17 cellular contexts compared by ENCODE assay signal in genomic region chr15:69742361-69742760, GRCh38.
DNase-seq lines count a peak whose midpoint lies in the region; ATAC-seq, FAIRE-seq and TF ChIP-seq lines count a peak whose summit lies in the region.
"Had no signal": no experiment of that assay in that cellular context is flagged by ENCODE, and none has a peak within 500 bp of the region (broad histone marks: within the 10 kb centered on the region; RNA-seq: fewer than 3 reads in every experiment).

No MANE protein-coding gene starts in this region.

- H3K9me3 Mint-ChIP-seq in astrocyte (ENCODE audit: unreplicated experiment) (peaks cover 9% of the 10 kb centered on the region), WTC11 (peaks cover 13% of the 10 kb centered on the region)

- ATAC-seq in aorta (ENCODE audit: low FRiP score) (peak; percentile 72), WTC11 (no peak)
- ATAC-seq: GM12878 had no signal

- TF ChIP-seq POLR2A in prostate gland (IDR thresholded peaks at IDR 0.05), result no peak

- no peak overlapping the region for H3K4me2 ChIP-seq in astrocyte (ENCODE audit: low read length)
- H3K4me2 ChIP-seq: BLaER1 had no signal

- H3K4me1 ChIP-seq in left ventricle myocardium inferior (no peaks in the 10 kb centered on the region), astrocyte (ENCODE audit: insufficient read depth, low read length) (no peaks in the 10 kb centered on the region), prostate gland (replicated peaks) (peaks cover 4% of the 10 kb centered on the region), aorta (ENCODE audit: control insufficient read depth in 1 of 2, insufficient read depth in 2 of 2, low read length in 2 of 2) (no peaks in the 10 kb centered on the region)
- H3K4me1 ChIP-seq: BLaER1, Caco-2 had no signal

- H3K27me3 Mint-ChIP-seq in astrocyte (ENCODE audit: low read depth, unreplicated experiment) (peaks cover 68% of the 10 kb centered on the region), WTC11 (ENCODE audit: low read depth) (no peaks in the 10 kb centered on the region; the same call in 1 of the 2 replicates)

- H3K27ac ChIP-seq in left ventricle myocardium inferior (replicated peaks), result no peak overlapping the region
- no peak overlapping the region for H3K27ac ChIP-seq in astrocyte (ENCODE audit: low read depth, low read length)
- no peak overlapping the region for H3K27ac ChIP-seq in prostate gland
- no peak overlapping the region for H3K27ac ChIP-seq in aorta (ENCODE audit: low read depth in 1 of 2, low read length in 2 of 2)
- H3K27ac ChIP-seq: 22Rv1, BLaER1 had no signal

- CTCF ChIA-PET in WTC11 (lab: Charles Lee), result interaction anchor here (1.1 kb wide), 1 partner anchor 19 kb away, joined by 5 read pairs; no protein-coding TSS in a partner anchor

- H3K4me3 ChIP-seq in left ventricle myocardium inferior (no peak overlapping the region), astrocyte (ENCODE audit: insufficient read depth, low read depth, low read length) (no peak overlapping the region), prostate gland (no peak overlapping the region), aorta (ENCODE audit: low read length in 2 of 2) (no peak overlapping the region)
- H3K4me3 ChIP-seq: BLaER1, GM12878 had no signal

- H3K36me3 Mint-ChIP-seq in astrocyte (ENCODE audit: low read depth, unreplicated experiment) (peaks cover 6% of the 10 kb centered on the region), WTC11 (peaks cover 6% of the 10 kb centered on the region; the same call in 1 of the 2 replicates)

- H3K36me3 ChIP-seq in left ventricle myocardium inferior, result no peaks in the 10 kb centered on the region
- no peaks in the 10 kb centered on the region for H3K36me3 ChIP-seq in astrocyte (ENCODE audit: insufficient read depth, low read length)
- no peaks in the 10 kb centered on the region for H3K36me3 ChIP-seq in prostate gland
- H3K36me3 ChIP-seq in aorta (ENCODE audit: control insufficient read depth in 1 of 2, insufficient read depth in 2 of 2, low read length in 1 of 2), result no peaks in the 10 kb centered on the region
- H3K36me3 ChIP-seq: BLaER1 had no signal

- DNase-seq in cardiac septum (ENCODE audit: low spot score) (peak; percentile 62), left ventricle myocardium inferior (no peak), astrocyte (ENCODE audit: low read depth) (no peak), prostate gland (ENCODE audit: low spot score) (peak; percentile 22), aorta (no peak), KBM-7 (no peak), NCI-H1092 treated with DMSO at 0.1 percent for 48 hours (lab: John Stamatoyannopoulos, UW) (no peak), WTC11 (ENCODE audit: low spot score) (no peak)
- DNase-seq: AML-193; Caco-2; CD8-positive, alpha-beta memory T cell; DMS79; HCEC 1CT had no signal

- FAIRE-seq in astrocyte (lab: Jason Lieb, UNC), result no peak
- FAIRE-seq: GM12878, GM18507 had no signal

- H3K27ac Mint-ChIP-seq in astrocyte (ENCODE audit: unreplicated experiment) (peak overlapping the region; percentile 77), WTC11 (no peak overlapping the region)

- peaks cover 100% of the 10 kb centered on the region for H3K27me3 ChIP-seq in left ventricle myocardium inferior (ENCODE audit: low read depth)
- peaks cover 17% of the 10 kb centered on the region for H3K27me3 ChIP-seq in astrocyte (ENCODE audit: insufficient read depth, low read length)
- H3K27me3 ChIP-seq in prostate gland (replicated peaks; ENCODE audit: insufficient read depth), result no peaks in the 10 kb centered on the region
- H3K27me3 ChIP-seq in aorta (ENCODE audit: control insufficient read depth in 1 of 2, insufficient read depth in 2 of 2, low read length in 1 of 2), result no peaks in the 10 kb centered on the region

- H3K9me3 ChIP-seq in left ventricle myocardium inferior (replicated peaks) (peaks cover 15% of the 10 kb centered on the region), astrocyte (ENCODE audit: insufficient read depth, low read depth, low read length) (no peaks in the 10 kb centered on the region), prostate gland (no peaks in the 10 kb centered on the region), aorta (ENCODE audit: control insufficient read depth, low read length) (peaks cover 3% of the 10 kb centered on the region)

- H4K20me1 ChIP-seq in astrocyte (ENCODE audit: insufficient read depth, low read length), result no peaks in the 10 kb centered on the region

- no peaks in the 10 kb centered on the region for H3K79me2 ChIP-seq in astrocyte (ENCODE audit: insufficient read depth, low read length)

- intact Hi-C loops in cardiac septum (cut with DNase I), result no loop called here
- intact Hi-C loops in left ventricle myocardium inferior (cut with micrococcal nuclease), result no loop called here
- intact Hi-C loops in prostate gland (cut with DNase I), result no loop called here
- intact Hi-C loops in aorta (cut with DNase I), result no loop called here

- no peak overlapping the region for H2AFZ ChIP-seq in astrocyte (ENCODE audit: low read depth, low read length)

- in situ Hi-C loops in KBM-7 (cut with MboI; ENCODE audit: low pct_unique_long_range_greater_than_20kb, low sequenced_read_pairs), result loop anchor here (25.0 kb wide), 1 partner anchor 720 kb away; no protein-coding TSS in a partner anchor

- no peak overlapping the region for H3K9ac ChIP-seq in astrocyte (ENCODE audit: low read length)
- H3K9ac ChIP-seq: BLaER1 had no signal

- TF ChIP-seq CTCF in left ventricle myocardium inferior (IDR thresholded peaks at IDR 0.05; ENCODE audit: borderline replicate concordance) (no peak), astrocyte (IDR thresholded peaks at IDR 0.05; ENCODE audit: insufficient read depth, low read depth, low read length) (no peak), prostate gland (IDR thresholded peaks at IDR 0.05) (no peak), WTC11 (IDR thresholded peaks at IDR 0.05) (no peak)

- no peak overlapping the region for H3K4me3 Mint-ChIP-seq in astrocyte (ENCODE audit: unreplicated experiment)
- no peak overlapping the region for H3K4me3 Mint-ChIP-seq in WTC11
- H3K4me3 Mint-ChIP-seq: CD8-positive, alpha-beta memory T cell had no signal

- WGBS in prostate gland, result 26% methylated on average over 6 of the region's 9 CpGs
- 34 to 38% methylated on average over 9 of the region's 9 CpGs for WGBS in aorta, 2 donors

- POLR2A ChIA-PET in WTC11 (lab: Charles Lee), result no interaction called here

- H3K4me1 Mint-ChIP-seq in astrocyte (ENCODE audit: low read depth, unreplicated experiment), result peaks cover 5% of the 10 kb centered on the region
- H3K4me1 Mint-ChIP-seq in WTC11, result 0 out of 2 replicates have a peak, but pooled peaks cover 3% of the 10 kb centered on the region

TF ChIP-seq in WTC11, 78 proteins besides CTCF, POLR2A, EP300 and RAD21 (continues in another document):
- TF ChIP-seq CBFB (CRISPR knock-in tag; IDR thresholded peaks at IDR 0.05; ENCODE audit: low read depth) (no peak), SMAD4 (CRISPR knock-in tag; IDR thresholded peaks at IDR 0.05) (no peak), NFE2L1 (CRISPR knock-in tag; IDR thresholded peaks at IDR 0.05) (no peak), ZNF219 (CRISPR knock-in tag; IDR thresholded peaks at IDR 0.05; ENCODE audit: borderline replicate concordance) (no peak), GTF2I (CRISPR knock-in tag; conservative IDR thresholded peaks at IDR 0.05) (no peak)
- TF ChIP-seq, protein P1, sequence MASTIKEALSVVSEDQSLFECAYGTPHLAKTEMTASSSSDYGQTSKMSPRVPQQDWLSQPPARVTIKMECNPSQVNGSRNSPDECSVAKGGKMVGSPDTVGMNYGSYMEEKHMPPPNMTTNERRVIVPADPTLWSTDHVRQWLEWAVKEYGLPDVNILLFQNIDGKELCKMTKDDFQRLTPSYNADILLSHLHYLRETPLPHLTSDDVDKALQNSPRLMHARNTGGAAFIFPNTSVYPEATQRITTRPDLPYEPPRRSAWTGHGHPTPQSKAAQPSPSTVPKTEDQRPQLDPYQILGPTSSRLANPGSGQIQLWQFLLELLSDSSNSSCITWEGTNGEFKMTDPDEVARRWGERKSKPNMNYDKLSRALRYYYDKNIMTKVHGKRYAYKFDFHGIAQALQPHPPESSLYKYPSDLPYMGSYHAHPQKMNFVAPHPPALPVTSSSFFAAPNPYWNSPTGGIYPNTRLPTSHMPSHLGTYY (CRISPR knock-in tag; IDR thresholded peaks at IDR 0.05), result no peak
- TF ChIP-seq, protein P2, sequence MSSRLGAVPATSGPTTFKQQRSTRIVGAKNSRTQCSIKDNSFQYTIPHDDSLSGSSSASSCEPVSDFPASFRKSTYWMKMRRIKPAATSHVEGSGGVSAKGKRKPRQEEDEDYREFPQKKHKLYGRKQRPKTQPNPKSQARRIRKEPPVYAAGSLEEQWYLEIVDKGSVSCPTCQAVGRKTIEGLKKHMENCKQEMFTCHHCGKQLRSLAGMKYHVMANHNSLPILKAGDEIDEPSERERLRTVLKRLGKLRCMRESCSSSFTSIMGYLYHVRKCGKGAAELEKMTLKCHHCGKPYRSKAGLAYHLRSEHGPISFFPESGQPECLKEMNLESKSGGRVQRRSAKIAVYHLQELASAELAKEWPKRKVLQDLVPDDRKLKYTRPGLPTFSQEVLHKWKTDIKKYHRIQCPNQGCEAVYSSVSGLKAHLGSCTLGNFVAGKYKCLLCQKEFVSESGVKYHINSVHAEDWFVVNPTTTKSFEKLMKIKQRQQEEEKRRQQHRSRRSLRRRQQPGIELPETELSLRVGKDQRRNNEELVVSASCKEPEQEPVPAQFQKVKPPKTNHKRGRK (CRISPR knock-in tag; IDR thresholded peaks at IDR 0.05; ENCODE audit: borderline replicate concordance), result no peak
- TF ChIP-seq, protein P3, sequence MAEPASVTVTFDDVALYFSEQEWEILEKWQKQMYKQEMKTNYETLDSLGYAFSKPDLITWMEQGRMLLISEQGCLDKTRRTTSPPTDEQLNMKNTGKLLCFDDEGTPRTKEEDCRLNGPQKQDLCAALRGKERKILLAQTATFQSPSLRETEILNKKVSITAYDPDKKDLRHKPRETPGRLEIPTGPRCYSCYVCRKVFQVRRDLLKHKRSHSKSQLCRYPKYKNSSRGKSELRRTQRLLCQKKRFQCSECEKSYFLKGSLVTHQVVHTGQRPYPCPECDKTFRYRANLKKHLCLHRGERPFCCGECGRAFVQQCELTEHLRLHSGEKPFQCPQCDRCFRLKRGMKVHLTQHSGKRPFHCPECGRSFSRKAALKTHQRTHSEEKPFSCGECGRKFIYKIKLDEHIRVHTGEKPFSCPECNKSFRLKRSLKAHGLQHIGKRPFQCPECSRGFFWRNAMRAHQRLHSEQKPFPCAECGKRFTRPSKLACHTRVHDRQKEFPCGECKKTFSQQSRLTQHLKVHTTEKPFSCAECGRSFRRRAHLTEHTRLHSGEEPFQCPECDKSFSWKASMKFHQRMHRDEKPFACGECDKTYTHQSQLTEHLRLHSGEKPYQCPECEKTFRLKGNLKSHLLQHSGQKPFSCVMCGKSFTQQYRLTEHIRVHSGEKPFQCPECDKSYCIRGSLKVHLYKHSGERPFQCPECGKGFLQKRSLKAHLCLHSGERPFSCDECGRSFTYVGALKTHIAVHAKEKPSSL (CRISPR knock-in tag; conservative IDR thresholded peaks at IDR 0.05), result no peak

Comparison
In these comparisons a context has a peak if more than half of its experiments do, and no peak if none do; other contexts are left out.
1. DNase-seq: peak in cardiac septum (single experiment) and prostate gland (single experiment); none in left ventricle myocardium inferior (single experiment), astrocyte (single experiment), aorta (0 of 2), KBM-7 (single experiment), NCI-H1092 treated with DMSO at 0.1 percent for 48 hours (single experiment) and WTC11 (single experiment).